Comparison of ENCODE assay signal across 10 cellular contexts in the genomic region with DNA sequence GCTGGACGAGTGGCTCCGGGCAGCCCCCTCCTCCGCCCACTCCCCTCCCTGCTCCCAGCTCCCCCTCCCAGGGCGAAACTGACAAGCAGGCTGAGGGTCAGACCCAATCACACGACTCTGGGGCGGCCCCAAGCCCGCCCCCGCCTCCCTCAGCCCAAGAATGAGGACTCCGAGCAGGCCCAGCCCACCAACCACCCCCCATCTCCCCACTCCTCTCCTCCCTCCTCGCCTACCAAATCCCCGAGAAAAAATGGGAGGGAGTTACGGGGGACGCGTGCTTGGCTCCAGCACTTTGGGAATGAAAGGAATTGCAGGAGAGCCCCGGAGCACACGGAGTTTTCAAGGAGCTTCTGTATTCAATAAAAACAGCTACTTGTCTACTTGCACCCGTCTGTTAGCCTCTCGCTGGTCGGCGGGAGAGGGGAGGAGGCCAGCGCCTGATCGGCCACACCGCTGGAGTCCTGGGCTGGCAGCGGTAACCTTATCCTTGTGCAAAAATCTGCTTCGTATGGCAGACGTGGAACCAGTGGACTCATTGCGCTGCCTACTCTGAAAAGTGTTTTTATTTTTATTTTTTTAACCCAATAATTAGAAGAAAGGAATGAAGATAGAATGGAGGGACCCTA. TPM values are rescaled to one million over a fixed set of nuclear protein-coding genes. Genes with fewer than 3 reads are reported as not detected.
DNase-seq lines count a peak whose midpoint lies in the region; ATAC-seq and TF ChIP-seq lines count a peak whose summit lies in the region.
"Had no signal": no experiment of that assay in that cellular context is flagged by ENCODE, and none has a peak within 500 bp of the region (broad histone marks: within the 10 kb centered on the region; RNA-seq: fewer than 3 reads in every experiment).

No MANE protein-coding gene starts in this region.

- TF ChIP-seq EP300 in esophagus muscularis mucosa (IDR thresholded peaks at IDR 0.05) (no peak), suprapubic skin (IDR thresholded peaks at IDR 0.05) (no peak)

- H3K4me1 Mint-ChIP-seq in activated naive CD8-positive, alpha-beta T cell treated with anti-CD3 and anti-CD28 coated beads, Interleukin-2, amount 50 U/mL, for 24 hours: peaks cover 5% of the 10 kb centered on the region

- peaks cover 25% of the 10 kb centered on the region for H3K27me3 Mint-ChIP-seq in activated naive CD8-positive, alpha-beta T cell treated with anti-CD3 and anti-CD28 coated beads, Interleukin-2, amount 50 U/mL, for 24 hours

- H3K9me3 Mint-ChIP-seq in activated naive CD8-positive, alpha-beta T cell treated with anti-CD3 and anti-CD28 coated beads, Interleukin-2, amount 50 U/mL, for 24 hours: no peaks in the 10 kb centered on the region

- no peak for ATAC-seq in activated naive CD8-positive, alpha-beta T cell treated with anti-CD3 and anti-CD28 coated beads, Interleukin-2, amount 50 U/mL, for 24 hours

- H3K4me3 ChIP-seq in esophagus muscularis mucosa: peak overlapping the region; percentile 42 to 57 (median 50)
- peak overlapping the region; percentile 73 for H3K4me3 ChIP-seq in mesodermal cell (ENCODE audit: extremely low read depth, insufficient read depth, low read length, poor library complexity, severe bottlenecking)
- H3K4me3 ChIP-seq in suprapubic skin: peak overlapping the region; percentile 48

- H3K9me3 ChIP-seq in esophagus muscularis mucosa: no peaks in the 10 kb centered on the region
- H3K9me3 ChIP-seq in mesodermal cell (ENCODE audit: control insufficient read depth, low read length): no peaks in the 10 kb centered on the region
- H3K9me3 ChIP-seq in suprapubic skin: no peaks in the 10 kb centered on the region

- TF ChIP-seq POLR2A in esophagus muscularis mucosa (IDR thresholded peaks at IDR 0.05; ENCODE audit: low read depth) (no peak), suprapubic skin (IDR thresholded peaks at IDR 0.05) (no peak)

- H3K27ac Mint-ChIP-seq in activated naive CD8-positive, alpha-beta T cell treated with anti-CD3 and anti-CD28 coated beads, Interleukin-2, amount 50 U/mL, for 24 hours: no peak overlapping the region

- H3K4me1 ChIP-seq in esophagus muscularis mucosa (peaks cover 13 to 34% (median 26%) of the 10 kb centered on the region in 4 donors), mesodermal cell (ENCODE audit: control insufficient read depth, insufficient read depth, low read length, poor library complexity, severe bottlenecking) (peaks cover 20% of the 10 kb centered on the region), suprapubic skin (peaks cover 27% of the 10 kb centered on the region)

- H3K27ac ChIP-seq in esophagus muscularis mucosa (replicated peaks in 1 of 4) (no peak overlapping the region), mesodermal cell (ENCODE audit: low read depth, low read length, severe bottlenecking) (peak overlapping the region; percentile 81), suprapubic skin (no peak overlapping the region)

- H3K27me3 ChIP-seq in esophagus muscularis mucosa (peaks cover 0 to 16% (median 0%) of the 10 kb centered on the region in 4 donors), suprapubic skin (peaks cover 11% of the 10 kb centered on the region)

- peak; percentile 2 for DNase-seq in M059J (ENCODE audit: low read depth)
- no peak for DNase-seq in esophagus muscularis mucosa (ENCODE audit: extremely low spot score)
- DNase-seq in suprapubic skin (ENCODE audit: low spot score in 2 of 2): peak in 1 of 2 donors; percentile 49
- DNase-seq in activated CD4-positive, alpha-beta T cell treated with anti-CD3 and anti-CD28 coated beads, Interleukin-2, amount 50 U/mL, for 4 hours: no peak
- DNase-seq in SW480 (ENCODE audit: low spot score): no peak
- DNase-seq in activated naive CD8-positive, alpha-beta T cell treated with anti-CD3 and anti-CD28 coated beads, Interleukin-2, amount 50 U/mL, for 24 hours: no peak
- DNase-seq in NCI-H1436 (lab: John Stamatoyannopoulos, UW): no peak
- DNase-seq: activated CD4-positive, alpha-beta T cell treated with anti-CD3 and anti-CD28 coated beads for 4 hours; NCI-H2171 had no signal

- intact Hi-C loops in esophagus muscularis mucosa (cut with DNase I): loop anchor here (5.0 kb wide), 2 partner anchors 349 to 404 kb away; no protein-coding TSS in a partner anchor

- H3K36me3 ChIP-seq in esophagus muscularis mucosa: no peaks in the 10 kb centered on the region
- H3K36me3 ChIP-seq in mesodermal cell (ENCODE audit: control insufficient read depth, insufficient read depth, low read length): no peaks in the 10 kb centered on the region
- H3K36me3 ChIP-seq in suprapubic skin: no peaks in the 10 kb centered on the region

- no peak overlapping the region for H3K4me3 Mint-ChIP-seq in activated naive CD8-positive, alpha-beta T cell treated with anti-CD3 and anti-CD28 coated beads, Interleukin-2, amount 50 U/mL, for 24 hours

- H3K36me3 Mint-ChIP-seq in activated naive CD8-positive, alpha-beta T cell treated with anti-CD3 and anti-CD28 coated beads, Interleukin-2, amount 50 U/mL, for 24 hours (ENCODE audit: low read depth): no peaks in the 10 kb centered on the region

- TF ChIP-seq CTCF in esophagus muscularis mucosa (IDR thresholded peaks at IDR 0.05) (no peak), suprapubic skin (IDR thresholded peaks at IDR 0.05) (no peak)

- 30% methylated on average over 8 of the region's 27 CpGs for WGBS in esophagus muscularis mucosa
- 0 to 1% methylated on average over 11 to 15 of the region's 27 CpGs for WGBS in mesodermal cell (ENCODE audit: insufficient coverage in 2 of 2), 2 experiments
- 20% methylated on average over 26 of the region's 27 CpGs for WGBS in suprapubic skin

RNA-seq across cellular contexts. Expression of a gene that starts 0.3 kb away (rescaled TPM):
- total RNA-seq in M059J (2014; rRNA removed; shearing (Covaris generic)): 0.71 and 1.6 TPM in 2 replicates
- total RNA-seq in esophagus muscularis mucosa (under 1 TPM in 3 of 4 donors, not detected in 1; 0.06 to 0.17 (median 0.11) TPM), suprapubic skin (1 to 10 TPM in 3 of 4 donors, not detected in 1; 1.6 to 9.8 (median 1.8) TPM)
- polyA plus RNA-seq in mesodermal cell (2013, experiment 1 of 2): 276 TPM
- 257 TPM for polyA plus RNA-seq in mesodermal cell (2013, experiment 2 of 2)
